Comparison of ENCODE assay signal across 15 cellular contexts in genomic region chr18:63869374-63869773, GRCh38. TPM values are rescaled to one million over a fixed set of nuclear protein-coding genes. Genes with fewer than 3 reads are reported as not detected.
DNase-seq lines count a peak whose midpoint lies in the region; ATAC-seq, FAIRE-seq and TF ChIP-seq lines count a peak whose summit lies in the region.
"Had no signal": no experiment of that assay in that cellular context is flagged by ENCODE, and none has a peak within 500 bp of the region (broad histone marks: within the 10 kb centered on the region; RNA-seq: fewer than 3 reads in every experiment).

No MANE protein-coding gene starts in this region.

- intact Hi-C loops in adrenal gland (cut with DNase I), result no loop called here

- H3K27me3 ChIP-seq in ACC112 (ENCODE audit: insufficient read depth, low read length) (no peaks in the 10 kb centered on the region), adrenal gland (no peaks in the 10 kb centered on the region)
- H3K27me3 ChIP-seq: cardiac muscle cell had no signal

- 57 to 73% (median 65%) methylated on average over 9 of the region's 9 CpGs for WGBS in adrenal gland, 4 donors

- ATAC-seq in HG03432 (IDR thresholded peaks at IDR 0.05; ENCODE audit: unreplicated experiment) (no peak), HG03460 (IDR thresholded peaks at IDR 0.05; ENCODE audit: unreplicated experiment) (no peak)
- ATAC-seq: natural killer cell treated with Interleukin-12 subunit alpha and Interleukin-12 subunit beta and Interleukin-15 and Interleukin-18, amount 100 ng/mL, for 72 hours had no signal

- peak; percentile 9 for DNase-seq in H54 (ENCODE audit: insufficient read length, low spot score)
- DNase-seq in RWPE1 (ENCODE audit: low spot score), result peak; percentile 57
- DNase-seq in fibroblast of peridontal ligament (ENCODE audit: extremely low read depth), result peak; percentile 21
- no peak for DNase-seq in amygdala (lab: John Stamatoyannopoulos, UW)
- DNase-seq in adrenal gland, result no peak
- DNase-seq: activated CD4-positive, CD25-positive, alpha-beta regulatory T cell treated with anti-CD3 and anti-CD28 coated beads, Interleukin-2, amount 50 U/mL, for 72 hours; H7; SHP77 had no signal

- H3K4me3 ChIP-seq in ACC112 (ENCODE audit: low read depth, low read length) (no peak overlapping the region), adrenal gland (no peak overlapping the region)
- H3K4me3 ChIP-seq: cardiac muscle cell, skin epidermis had no signal

- H3K4me1 ChIP-seq in ACC112 (ENCODE audit: control insufficient read depth, insufficient read depth, low read length, unreplicated experiment) (peaks cover 2% of the 10 kb centered on the region), adrenal gland (replicated peaks in 1 of 2) (no peaks in the 10 kb centered on the region)

- TF ChIP-seq POLR2A in H54 (IDR thresholded peaks at IDR 0.05; ENCODE audit: low read depth, low read length), result no peak
- TF ChIP-seq POLR2A in adrenal gland (IDR thresholded peaks at IDR 0.05), result no peak

- TF ChIP-seq CTCF in RWPE1 (conservative IDR thresholded peaks at IDR 0.05; ENCODE audit: low read depth), result no peak
- no peak for TF ChIP-seq CTCF in adrenal gland (IDR thresholded peaks at IDR 0.05)

- H3K36me3 ChIP-seq in ACC112 (ENCODE audit: insufficient read depth, low read length) (no peaks in the 10 kb centered on the region), adrenal gland (replicated peaks in 1 of 2) (no peaks in the 10 kb centered on the region)
- H3K36me3 ChIP-seq: cardiac muscle cell had no signal

- H3K9me3 ChIP-seq in adrenal gland (replicated peaks in 1 of 3), result no peaks in the 10 kb centered on the region

- POLR2A ChIA-PET in RWPE1 (lab: Yijun Ruan, JAX; ENCODE audit: low non-redundant PET), result no interaction called here

- H3K79me2 ChIP-seq in ACC112 (ENCODE audit: control insufficient read depth, insufficient read depth, low read length, unreplicated experiment), result no peaks in the 10 kb centered on the region

- no peak overlapping the region for H2AFZ ChIP-seq in ACC112 (ENCODE audit: low read length, unreplicated experiment)

- CTCF ChIA-PET in RWPE1 (lab: Yijun Ruan, JAX), result no interaction called here

- FAIRE-seq in H54 (lab: Jason Lieb, UNC), result no peak
- FAIRE-seq: islet of Langerhans had no signal

- H3K27ac ChIP-seq in ACC112 (ENCODE audit: low read depth, low read length) (peak overlapping the region; percentile 16; the same call in 1 of the 2 replicates), RWPE1 (peak overlapping the region; percentile 57; the same call in 1 of the 2 replicates), adrenal gland (no peak overlapping the region)
- H3K27ac ChIP-seq: cardiac muscle cell had no signal

RNA-seq across cellular contexts. Expression of gene SERPINB2, which starts 18.1 kb away (rescaled TPM):
- under 1 TPM in 2 of 8 donors, not detected in 6; 0.28 to 0.37 TPM for total RNA-seq in adrenal gland
- 1 to 10 TPM in 1 of 3 donors, not detected in 2; 1.3 TPM for polyA plus RNA-seq in adrenal gland
- total RNA-seq: cardiac muscle cell; H7; natural killer cell treated with Interleukin-12 subunit alpha and Interleukin-12 subunit beta and Interleukin-15 and Interleukin-18, amount 100 ng/mL, for 72 hours had no signal
- polyA plus RNA-seq: cardiac muscle cell had no signal

RNA-seq across cellular contexts. Expression of gene SERPINB10, which starts 38.4 kb away (rescaled TPM):
- total RNA-seq in adrenal gland, result not detected
- polyA plus RNA-seq in adrenal gland, result not detected
- total RNA-seq: cardiac muscle cell, H7 had no signal
- polyA plus RNA-seq: cardiac muscle cell had no signal

Comparison
In these comparisons a context has a peak if more than half of its experiments do, and no peak if none do; other contexts are left out.
1. H3K27ac ChIP-seq: peak in ACC112 (single experiment) and RWPE1 (single experiment); none in adrenal gland (0 of 5).
2. DNase-seq: peak in H54 (single experiment), RWPE1 (single experiment) and fibroblast of peridontal ligament (single experiment); none in amygdala (0 of 56) and adrenal gland (0 of 7).